ENCODE assay signal across 31 cellular contexts in genomic region chr12:2261708-2262107, GRCh38.
"Had no signal": no experiment of that assay in that cellular context is flagged by ENCODE, and none has a peak within 500 bp of the region (broad histone marks: within the 10 kb centered on the region; RNA-seq: fewer than 3 reads in every experiment).

No MANE protein-coding gene starts in this region.

- ATAC-seq: activated CD4-positive, alpha-beta T cell treated with anti-CD3 and anti-CD28 coated beads for 36 hours; activated CD8-positive, alpha-beta T cell treated with anti-CD3 and anti-CD28 coated beads, Interleukin-2, amount 10 ng/mL, durations not matched to agents 7 days and 5 days; activated naive CD4-positive, alpha-beta T cell treated with anti-CD3 and anti-CD28 coated beads, Interleukin-2, amount 50 U/mL, for 72 hours; activated T-cell treated with anti-CD3 and anti-CD28 coated beads, Interleukin-2, amount 50 U/mL, for 72 hours; effector memory CD8-positive, alpha-beta T cell; foreskin keratinocyte; gastrocnemius medialis; heart left ventricle had no signal

- H3K27ac ChIP-seq: brain microvascular endothelial cell, esophagus muscularis mucosa, foreskin keratinocyte, gastrocnemius medialis, heart left ventricle had no signal

- DNase-seq: activated CD4-positive, alpha-beta memory T cell treated with anti-CD3 and anti-CD28 coated beads for 36 hours; activated CD4-positive, alpha-beta T cell treated with anti-CD3 and anti-CD28 coated beads for 36 hours; activated CD4-positive, alpha-beta T cell treated with anti-CD3 and anti-CD28 coated beads, Interleukin-2, amount 10 ng/mL, durations not matched to agents 24 days and 14 days; activated CD4-positive, CD25-positive, alpha-beta regulatory T cell; activated CD4-positive, CD25-positive, alpha-beta regulatory T cell treated with anti-CD3 and anti-CD28 coated beads, Interleukin-2, amount 50 U/mL, for 72 hours; activated CD8-positive, alpha-beta memory T cell treated with anti-CD3 and anti-CD28 coated beads, Interleukin-2, amount 50 U/mL, for 48 hours; activated CD8-positive, alpha-beta T cell treated with anti-CD3 and anti-CD28 coated beads, Interleukin-2, amount 10 ng/mL, durations not matched to agents 7 days and 5 days; activated gamma-delta T cell; activated naive CD4-positive, alpha-beta T cell; activated naive CD4-positive, alpha-beta T cell treated with anti-CD3 and anti-CD28 coated beads, Interleukin-2, amount 10 ng/mL, durations not matched to agents 7 days and 5 days; activated naive CD8-positive, alpha-beta T cell treated with anti-CD3 and anti-CD28 coated beads, Interleukin-2, amount 10 ng/mL, durations not matched to agents 7 days and 5 days; activated T-cell treated with anti-CD3 and anti-CD28 coated beads for 4 hours; activated T-cell treated with anti-CD3 and anti-CD28 coated beads, Interleukin-2, amount 50 U/mL, for 24 hours; activated T-cell treated with anti-CD3 and anti-CD28 coated beads, Interleukin-2, amount 50 U/mL, for 72 hours; brain microvascular endothelial cell; caudate nucleus; cortex of kidney; dermis blood vessel endothelial cell; effector CD4-positive, alpha-beta T cell; effector memory CD8-positive, alpha-beta T cell; erythroblast; foreskin keratinocyte; gastrocnemius medialis; glutamatergic neuron; heart left ventricle; T1000 had no signal

- H3K9me3 ChIP-seq: esophagus muscularis mucosa, gastrocnemius medialis, heart left ventricle had no signal

- FAIRE-seq: astrocyte, bronchial epithelial cell, colon had no signal

- H3K27me3 ChIP-seq: brain microvascular endothelial cell, esophagus muscularis mucosa, foreskin keratinocyte, gastrocnemius medialis, heart left ventricle had no signal

- H3K36me3 ChIP-seq: brain microvascular endothelial cell, esophagus muscularis mucosa, gastrocnemius medialis, heart left ventricle had no signal

- H3K4me1 ChIP-seq: foreskin keratinocyte, gastrocnemius medialis had no signal

- H3K4me3 ChIP-seq: esophagus muscularis mucosa, gastrocnemius medialis, heart left ventricle had no signal
